In genomic region chr1:64519921-64520320, GRCh38 we compare ENCODE assay signal across 22 cellular contexts. TPM values are rescaled to one million over a fixed set of nuclear protein-coding genes. Genes with fewer than 3 reads are reported as not detected.
A peak's percentile ranks its signal among the peaks of the same experiment; 100 is the strongest.
DNase-seq lines count a peak whose midpoint lies in the region; ATAC-seq, FAIRE-seq and TF ChIP-seq lines count a peak whose summit lies in the region.
"Had no signal": no experiment of that assay in that cellular context is flagged by ENCODE, and none has a peak within 500 bp of the region (broad histone marks: within the 10 kb centered on the region; RNA-seq: fewer than 3 reads in every experiment).

No MANE protein-coding gene starts in this region.

- H3K4me3 ChIP-seq in astrocyte (ENCODE audit: insufficient read depth, low read depth, low read length) (no peak overlapping the region), skeletal muscle cell (ENCODE audit: low read depth, low read length) (no peak overlapping the region)
- H3K4me3 ChIP-seq: SJCRH30 had no signal

- no peak for DNase-seq in H54 (ENCODE audit: insufficient read length, low spot score)
- peak; percentile 77 for DNase-seq in astrocyte (ENCODE audit: low read depth)
- DNase-seq in hepatic stellate cell (ENCODE audit: low spot score) = peak; percentile 39
- DNase-seq in skeletal muscle cell (ENCODE audit: low read depth) = peak; percentile 16
- no peak for DNase-seq in urothelium cell line (ENCODE audit: low spot score)
- no peak for DNase-seq in Kasumi-1 (lab: John Stamatoyannopoulos, UW)
- DNase-seq: activated naive CD8-positive, alpha-beta T cell treated with anti-CD3 and anti-CD28 coated beads, Interleukin-2, amount 50 U/mL, for 24 hours; cerebellar nuclear complex; endodermal cell; H7; left cardiac atrium; NCI-H1417; NCI-H526 treated with DMSO at 0.1 percent for 48 hours; occipital lobe; OCI-M1; SJCRH30; stimulated activated CD4-positive, alpha-beta T cell treated with anti-CD3 and anti-CD28 coated beads, Interleukin-2, amount 100 ng/mL, for 48 hours had no signal

- no peak overlapping the region for H3K27ac ChIP-seq in astrocyte (ENCODE audit: low read depth, low read length)
- H3K27ac ChIP-seq: KMS-11, SJCRH30 had no signal

- no peaks in the 10 kb centered on the region for H3K9me3 ChIP-seq in astrocyte (ENCODE audit: insufficient read depth, low read depth, low read length)
- H3K9me3 ChIP-seq: SJCRH30 had no signal

- H3K4me1 ChIP-seq in astrocyte (ENCODE audit: insufficient read depth, low read length) = peaks cover 36% of the 10 kb centered on the region

- H4K20me1 ChIP-seq in astrocyte (ENCODE audit: insufficient read depth, low read length) = no peaks in the 10 kb centered on the region

- no peak for ATAC-seq in GM18909 (IDR thresholded peaks at IDR 0.05; ENCODE audit: poor library complexity, unreplicated experiment)
- no peak for ATAC-seq in esophagus mucosa
- ATAC-seq: activated naive CD8-positive, alpha-beta T cell treated with anti-CD3 and anti-CD28 coated beads, Interleukin-2, amount 50 U/mL, for 24 hours; sciatic nerve had no signal

- no peak overlapping the region for H3K9ac ChIP-seq in astrocyte (ENCODE audit: low read length)
- H3K9ac ChIP-seq: KMS-11 had no signal

- no peaks in the 10 kb centered on the region for H3K9me3 Mint-ChIP-seq in astrocyte (ENCODE audit: unreplicated experiment)
- H3K9me3 Mint-ChIP-seq: activated naive CD8-positive, alpha-beta T cell treated with anti-CD3 and anti-CD28 coated beads, Interleukin-2, amount 50 U/mL, for 24 hours; endodermal cell had no signal

- FAIRE-seq in H54 (lab: Jason Lieb, UNC) (peak; percentile 75), astrocyte (lab: Jason Lieb, UNC) (peak; percentile 65), urothelium cell line (lab: Jason Lieb, UNC) (no peak)
- FAIRE-seq: GM19239 had no signal

- no peak overlapping the region for H2AFZ ChIP-seq in astrocyte (ENCODE audit: low read depth, low read length)

- no peak overlapping the region for H3K4me3 Mint-ChIP-seq in astrocyte (ENCODE audit: unreplicated experiment)
- H3K4me3 Mint-ChIP-seq: activated naive CD8-positive, alpha-beta T cell treated with anti-CD3 and anti-CD28 coated beads, Interleukin-2, amount 50 U/mL, for 24 hours; endodermal cell had no signal

- H3K79me2 ChIP-seq in astrocyte (ENCODE audit: insufficient read depth, low read length) = peaks cover 3% of the 10 kb centered on the region

- no peak for TF ChIP-seq POLR2A in H54 (IDR thresholded peaks at IDR 0.05; ENCODE audit: low read depth, low read length)

- H3K4me2 ChIP-seq in astrocyte (ENCODE audit: low read length) = peak overlapping the region; percentile 24
- H3K4me2 ChIP-seq: KMS-11 had no signal

- H3K4me1 Mint-ChIP-seq in astrocyte (ENCODE audit: low read depth, unreplicated experiment) = peaks cover 45% of the 10 kb centered on the region
- H3K4me1 Mint-ChIP-seq: activated naive CD8-positive, alpha-beta T cell treated with anti-CD3 and anti-CD28 coated beads, Interleukin-2, amount 50 U/mL, for 24 hours had no signal

- no peak overlapping the region for H3K27ac Mint-ChIP-seq in astrocyte (ENCODE audit: unreplicated experiment)
- H3K27ac Mint-ChIP-seq: activated naive CD8-positive, alpha-beta T cell treated with anti-CD3 and anti-CD28 coated beads, Interleukin-2, amount 50 U/mL, for 24 hours; endodermal cell had no signal

- no peaks in the 10 kb centered on the region for H3K27me3 ChIP-seq in astrocyte (ENCODE audit: insufficient read depth, low read length)
- H3K27me3 ChIP-seq: SJCRH30 had no signal

- H3K36me3 ChIP-seq in astrocyte (ENCODE audit: insufficient read depth, low read length) = no peaks in the 10 kb centered on the region
- H3K36me3 ChIP-seq: SJCRH30 had no signal

- H3K36me3 Mint-ChIP-seq in astrocyte (ENCODE audit: low read depth, unreplicated experiment) = no peaks in the 10 kb centered on the region

- no peak for TF ChIP-seq CTCF in astrocyte (IDR thresholded peaks at IDR 0.05; ENCODE audit: insufficient read depth, low read depth, low read length)

- H3K27me3 Mint-ChIP-seq in astrocyte (ENCODE audit: low read depth, unreplicated experiment) = no peaks in the 10 kb centered on the region

RNA-seq across cellular contexts. Expression of gene CACHD1, which starts 50.0 kb away (rescaled TPM):
- total RNA-seq in astrocyte = 21.2 and 28.3 TPM in 2 replicates
- 2.8 TPM for total RNA-seq in esophagus mucosa

Comparison
In these comparisons a context has a peak if more than half of its experiments do, and no peak if none do; other contexts are left out.
1. DNase-seq: peak in astrocyte (single experiment), hepatic stellate cell (single experiment) and skeletal muscle cell (single experiment); none in H54 (single experiment), urothelium cell line (single experiment) and Kasumi-1 (0 of 2).